9 cellular contexts compared by ENCODE assay signal in the genomic region with DNA sequence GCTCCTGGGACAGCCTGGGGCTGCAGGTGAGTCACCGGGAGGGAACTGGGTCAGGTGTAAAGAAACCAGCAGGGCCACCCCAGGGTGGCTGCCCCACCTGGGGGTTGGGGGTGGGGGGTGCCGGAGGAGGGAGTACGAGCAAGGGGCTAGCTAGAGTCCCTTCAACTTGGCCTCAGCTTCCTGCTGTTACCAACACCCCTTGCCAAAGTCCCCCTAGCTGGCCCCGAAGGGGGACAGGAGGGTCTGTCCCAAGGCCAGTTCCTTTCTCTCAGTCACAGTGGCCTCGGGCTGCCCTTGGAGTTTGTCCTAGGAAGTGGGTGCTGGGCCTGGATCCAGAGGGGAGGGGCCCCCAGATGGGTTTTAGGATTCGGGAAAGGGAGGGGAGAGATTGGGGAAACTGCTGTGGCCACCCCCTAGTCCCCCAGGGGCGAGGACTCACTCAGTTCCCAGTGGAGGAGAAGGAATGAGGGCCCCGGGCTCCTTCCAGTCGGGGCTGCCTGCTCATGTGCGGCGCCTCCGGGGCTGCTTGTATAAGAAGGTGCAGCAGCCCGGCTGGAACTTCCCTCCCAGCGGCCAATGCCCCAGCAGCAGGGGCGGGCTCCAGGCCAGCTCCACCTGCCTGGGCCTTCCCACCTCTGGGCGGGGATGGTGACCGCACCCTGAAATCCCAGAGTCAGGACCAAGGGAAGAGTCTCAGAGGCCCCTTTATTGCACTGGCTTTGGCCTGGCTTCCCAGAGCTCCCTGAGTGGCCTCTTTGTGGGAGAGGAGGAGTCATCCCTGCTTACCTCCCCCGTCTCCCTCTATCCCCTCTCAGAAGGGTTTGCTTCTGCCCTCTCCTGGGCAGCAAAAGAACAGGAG. TPM values are rescaled to one million over a fixed set of nuclear protein-coding genes. Genes with fewer than 3 reads are reported as not detected.
DNase-seq lines count a peak whose midpoint lies in the region; ATAC-seq and TF ChIP-seq lines count a peak whose summit lies in the region.
"Had no signal": no experiment of that assay in that cellular context is flagged by ENCODE, and none has a peak within 500 bp of the region (broad histone marks: within the 10 kb centered on the region; RNA-seq: fewer than 3 reads in every experiment).

No MANE protein-coding gene starts in this region.

- peak overlapping the region; percentile 89 for H3K27ac ChIP-seq in duodenal mucosa (ENCODE audit: low read depth, low read length)
- H3K27ac ChIP-seq in CD8-positive, alpha-beta T cell (ENCODE audit: low read depth, low read length): no peak overlapping the region

- DNase-seq in SIG-M5 treated with dmso at 0.1 percent for 504 hours (lab: John Stamatoyannopoulos, UW; ENCODE audit: unreplicated experiment) (peak; percentile 64), SIG-M5 (lab: John Stamatoyannopoulos, UW) (no peak), NCI-H69 (lab: John Stamatoyannopoulos, UW) (peak; percentile 93), mesothelial cell of epicardium (ENCODE audit: low spot score in 2 of 2, unreplicated experiment in 2 of 2) (peak; percentile 47 to 76), hypothalamus (lab: John Stamatoyannopoulos, UW) (no peak)
- DNase-seq in CD8-positive, alpha-beta T cell: no peak
- no peak for DNase-seq in stimulated activated CD4-positive, alpha-beta T cell treated with anti-CD3 and anti-CD28 coated beads, Interleukin-4, amount 100 ng/mL, for 1 hour
- DNase-seq: CD4-positive, CD25-positive, alpha-beta regulatory T cell had no signal

- H3K4me1 ChIP-seq in duodenal mucosa (ENCODE audit: control insufficient read depth in 1 of 2, insufficient read depth in 2 of 2, low read length in 2 of 2): peaks cover 18 to 33% of the 10 kb centered on the region in 2 donors
- H3K4me1 ChIP-seq in CD8-positive, alpha-beta T cell (ENCODE audit: insufficient read depth, low read length): peaks cover 8% of the 10 kb centered on the region

- POLR2A ChIA-PET in CD8-positive, alpha-beta T cell (lab: Charles Lee): no interaction called here

- H3K9me3 ChIP-seq in duodenal mucosa (ENCODE audit: control insufficient read depth in 1 of 2, low read length in 2 of 2): no peaks in the 10 kb centered on the region
- H3K9me3 ChIP-seq in CD8-positive, alpha-beta T cell (ENCODE audit: low read length): no peaks in the 10 kb centered on the region

- CTCF ChIA-PET in CD8-positive, alpha-beta T cell (lab: Charles Lee): no interaction called here

- peaks cover 0 to 4% of the 10 kb centered on the region in 2 donors for H3K27me3 ChIP-seq in duodenal mucosa (ENCODE audit: control insufficient read depth in 1 of 2, insufficient read depth in 2 of 2, low read length in 2 of 2)
- no peaks in the 10 kb centered on the region for H3K27me3 ChIP-seq in CD8-positive, alpha-beta T cell (ENCODE audit: insufficient read depth, low read length)

- H3K36me3 ChIP-seq in duodenal mucosa (ENCODE audit: control insufficient read depth in 1 of 2, insufficient read depth in 2 of 2, low read length in 2 of 2): no peaks in the 10 kb centered on the region
- no peaks in the 10 kb centered on the region for H3K36me3 ChIP-seq in CD8-positive, alpha-beta T cell (ENCODE audit: insufficient read depth, low read length)

- H3K4me1 Mint-ChIP-seq in mesothelial cell of epicardium: peaks cover 32% of the 10 kb centered on the region
- H3K4me1 Mint-ChIP-seq in CD8-positive, alpha-beta T cell (ENCODE audit: low read depth): peaks cover 13% of the 10 kb centered on the region

- peaks cover 4% of the 10 kb centered on the region for H3K36me3 Mint-ChIP-seq in mesothelial cell of epicardium
- H3K36me3 Mint-ChIP-seq in CD8-positive, alpha-beta T cell: no peaks in the 10 kb centered on the region
- H3K36me3 Mint-ChIP-seq: CD4-positive, CD25-positive, alpha-beta regulatory T cell had no signal

- H3K4me3 Mint-ChIP-seq in mesothelial cell of epicardium: peak overlapping the region; percentile 67
- H3K4me3 Mint-ChIP-seq in CD8-positive, alpha-beta T cell: no peak overlapping the region
- H3K4me3 Mint-ChIP-seq: CD4-positive, CD25-positive, alpha-beta regulatory T cell had no signal

- H3K27ac Mint-ChIP-seq in mesothelial cell of epicardium: peak overlapping the region; percentile 83
- H3K27ac Mint-ChIP-seq in CD8-positive, alpha-beta T cell: no peak overlapping the region

- intact Hi-C loops in CD8-positive, alpha-beta T cell (cut with DNase I, micrococcal nuclease): loop anchor here in 1 of 2 experiments (5.0 kb wide), 1 partner anchor 167 kb away; no protein-coding TSS in a partner anchor

- no peak for ATAC-seq in CD8-positive, alpha-beta T cell

- H3K9me3 Mint-ChIP-seq in mesothelial cell of epicardium: no peaks in the 10 kb centered on the region
- no peaks in the 10 kb centered on the region for H3K9me3 Mint-ChIP-seq in CD8-positive, alpha-beta T cell
- H3K9me3 Mint-ChIP-seq: CD4-positive, CD25-positive, alpha-beta regulatory T cell had no signal

- peak overlapping the region; percentile 78 for H3K4me3 ChIP-seq in duodenal mucosa (ENCODE audit: low read depth in 1 of 2, low read length in 2 of 2)
- H3K4me3 ChIP-seq in CD8-positive, alpha-beta T cell (ENCODE audit: low read depth, low read length): no peak overlapping the region

- peak overlapping the region; percentile 85 to 94 for H3K9ac ChIP-seq in duodenal mucosa (ENCODE audit: low read depth in 1 of 2, low read length in 2 of 2)

- TF ChIP-seq CTCF in mesothelial cell of epicardium (IDR thresholded peaks at IDR 0.05; ENCODE audit: unreplicated experiment): no peak
- TF ChIP-seq CTCF in CD8-positive, alpha-beta T cell (IDR thresholded peaks at IDR 0.05): no peak

- H3K27me3 Mint-ChIP-seq in mesothelial cell of epicardium (ENCODE audit: low read depth): peaks cover 40% of the 10 kb centered on the region
- H3K27me3 Mint-ChIP-seq in CD8-positive, alpha-beta T cell (ENCODE audit: low read depth): no peaks in the 10 kb centered on the region
- H3K27me3 Mint-ChIP-seq: CD4-positive, CD25-positive, alpha-beta regulatory T cell had no signal

RNA-seq across cellular contexts. Expression of a gene that starts 7.3 kb away (rescaled TPM):
- total RNA-seq in mesothelial cell of epicardium: 14.5 to 16.8 TPM (median 14.8 TPM) in 3 replicates
- 10 to 100 TPM; 31.3 to 37.6 TPM for total RNA-seq in CD8-positive, alpha-beta T cell

Comparison
In these comparisons a context has a peak if more than half of its experiments do, and no peak if none do; other contexts are left out.
1. DNase-seq: peak in SIG-M5 treated with dmso at 0.1 percent for 504 hours (single experiment), NCI-H69 (single experiment) and mesothelial cell of epicardium (2 of 2); none in SIG-M5 (single experiment), hypothalamus (0 of 51), CD8-positive, alpha-beta T cell (0 of 7) and stimulated activated CD4-positive, alpha-beta T cell treated with anti-CD3 and anti-CD28 coated beads, Interleukin-4, amount 100 ng/mL, for 1 hour (single experiment).